In genomic region chr4:44678094-44679023, GRCh38 we compare ENCODE assay signal across 8 cellular contexts. TPM values are rescaled to one million over a fixed set of nuclear protein-coding genes. Genes with fewer than 3 reads are reported as not detected.
DNase-seq lines count a peak whose midpoint lies in the region; ATAC-seq lines count a peak whose summit lies in the region.

Gene GUF1 (plus strand): TSS chr4:44678420. CDS start chr4:44678623, 203 bp downstream.

- peak within 1 kb of the TSS; percentile 84 for H3K4me2 ChIP-seq in BLaER1

- peak within 1 kb of the TSS; percentile 81 for H3K4me3 ChIP-seq in BLaER1

- ATAC-seq in GM19328 (IDR thresholded peaks at IDR 0.05; ENCODE audit: unreplicated experiment): peak; percentile 93
- peak; percentile 95 for ATAC-seq in HG03520 (IDR thresholded peaks at IDR 0.05; ENCODE audit: unreplicated experiment)
- peak; percentile 98 for ATAC-seq in left colon

- H3K4me3 Mint-ChIP-seq in activated CD4-positive, alpha-beta T cell treated with anti-CD3 and anti-CD28 coated beads, Interleukin-2, amount 10 ng/mL, durations not matched to agents 7 days and 5 days: peak within 1 kb of the TSS; percentile 97

- intact Hi-C loops in left colon (cut with DNase I, micrococcal nuclease): no loop called here

- no peaks in the 10 kb centered on the region for H3K9me3 Mint-ChIP-seq in activated CD4-positive, alpha-beta T cell treated with anti-CD3 and anti-CD28 coated beads, Interleukin-2, amount 10 ng/mL, durations not matched to agents 7 days and 5 days

- peak within 1 kb of the TSS; percentile 89 for H3K27ac ChIP-seq in BLaER1

- H3K36me3 ChIP-seq in BLaER1: peaks cover 13% of the 10 kb centered on the region

- peaks cover 36% of the 10 kb centered on the region for H3K4me1 Mint-ChIP-seq in activated CD4-positive, alpha-beta T cell treated with anti-CD3 and anti-CD28 coated beads, Interleukin-2, amount 10 ng/mL, durations not matched to agents 7 days and 5 days

- peak within 1 kb of the TSS; percentile 99 for H3K27ac Mint-ChIP-seq in activated CD4-positive, alpha-beta T cell treated with anti-CD3 and anti-CD28 coated beads, Interleukin-2, amount 10 ng/mL, durations not matched to agents 7 days and 5 days

- DNase-seq in NCI-H69 (lab: John Stamatoyannopoulos, UW) (peak; percentile 92), cortex of kidney (lab: John Stamatoyannopoulos, UW) (peak; percentile 65), left colon (peak; percentile 91 to 94)
- peak; percentile 91 for DNase-seq in activated CD4-positive, alpha-beta T cell treated with anti-CD3 and anti-CD28 coated beads, Interleukin-2, amount 10 ng/mL, durations not matched to agents 7 days and 5 days
- peak; percentile 89 for DNase-seq in stimulated activated CD4-positive, alpha-beta T cell treated with anti-CD3 and anti-CD28 coated beads, Interleukin-1b, Interleukin-23, amount 100 ng/mL, for 48 hours

- H3K9me3 ChIP-seq in BLaER1: no peaks in the 10 kb centered on the region

- no peaks in the 10 kb centered on the region; the same call in 1 of the 2 replicates for H4K20me1 ChIP-seq in BLaER1

- CTCF ChIA-PET in activated CD4-positive, alpha-beta T cell treated with anti-CD3 and anti-CD28 coated beads, Interleukin-2, amount 10 ng/mL, durations not matched to agents 7 days and 5 days (lab: Charles Lee): interaction anchor here (1.0 to 1.5 kb wide), 3 partner anchors 10 to 30 kb away, joined by 3 to 6 read pairs (median 3); no protein-coding TSS in a partner anchor

- H3K4me1 ChIP-seq in BLaER1: peaks cover 23% of the 10 kb centered on the region

- H3K36me3 Mint-ChIP-seq in activated CD4-positive, alpha-beta T cell treated with anti-CD3 and anti-CD28 coated beads, Interleukin-2, amount 10 ng/mL, durations not matched to agents 7 days and 5 days (ENCODE audit: low read depth): peaks cover 11% of the 10 kb centered on the region

- POLR2A ChIA-PET in activated CD4-positive, alpha-beta T cell treated with anti-CD3 and anti-CD28 coated beads, Interleukin-2, amount 10 ng/mL, durations not matched to agents 7 days and 5 days (lab: Charles Lee): interaction anchor here (0.6 kb wide), 1 partner anchor 310 kb away, joined by 4 read pairs; no protein-coding TSS in a partner anchor

- no peaks in the 10 kb centered on the region for H3K27me3 Mint-ChIP-seq in activated CD4-positive, alpha-beta T cell treated with anti-CD3 and anti-CD28 coated beads, Interleukin-2, amount 10 ng/mL, durations not matched to agents 7 days and 5 days

- no peaks in the 10 kb centered on the region for H3K27me3 ChIP-seq in BLaER1

- peak within 1 kb of the TSS; percentile 88 for H3K9ac ChIP-seq in BLaER1

RNA-seq across cellular contexts. Expression of gene GUF1, which starts in this region (rescaled TPM):
- 10 to 100 TPM; 23.6 to 28.5 TPM for total RNA-seq in activated CD4-positive, alpha-beta T cell treated with anti-CD3 and anti-CD28 coated beads, Interleukin-2, amount 10 ng/mL, durations not matched to agents 7 days and 5 days
- total RNA-seq in left colon: 10 to 100 TPM; 20.5 to 21.0 TPM

Comparison
In these comparisons a context has a peak if more than half of its experiments do, and no peak if none do; other contexts are left out.
1. Peak in every context shown above with its lines: DNase-seq, ATAC-seq, H3K4me3 ChIP-seq and H3K27ac ChIP-seq.